In genomic region chr9:88829276-88829675, GRCh38 we compare ENCODE assay signal across 11 cellular contexts.
A peak's percentile ranks its signal among the peaks of the same experiment; 100 is the strongest.
DNase-seq lines count a peak whose midpoint lies in the region; ATAC-seq and TF ChIP-seq lines count a peak whose summit lies in the region.
"Had no signal": no experiment of that assay in that cellular context is flagged by ENCODE, and none has a peak within 500 bp of the region (broad histone marks: within the 10 kb centered on the region; RNA-seq: fewer than 3 reads in every experiment).

No MANE protein-coding gene starts in this region.

- H2AFZ ChIP-seq in mammary epithelial cell (ENCODE audit: low read depth, low read length) = no peak overlapping the region

- H4K20me1 ChIP-seq in mammary epithelial cell (ENCODE audit: insufficient read depth, low read length) = no peaks in the 10 kb centered on the region

- H3K27me3 Mint-ChIP-seq in activated T-cell treated with anti-CD3 and anti-CD28 coated beads, Interleukin-2, amount 50 U/mL, for 72 hours (ENCODE audit: low read depth) = peaks cover 90% of the 10 kb centered on the region

- no peaks in the 10 kb centered on the region for H3K36me3 Mint-ChIP-seq in activated T-cell treated with anti-CD3 and anti-CD28 coated beads, Interleukin-2, amount 50 U/mL, for 72 hours (ENCODE audit: insufficient read depth in 2 of 2)

- intact Hi-C loops in mammary epithelial cell (cut with micrococcal nuclease) (no loop called here), breast epithelium (cut with DNase I; ENCODE audit: low total_unique reads) (no loop called here), ascending aorta (cut with DNase I) (no loop called here)

- H3K4me3 Mint-ChIP-seq in activated T-cell treated with anti-CD3 and anti-CD28 coated beads, Interleukin-2, amount 50 U/mL, for 72 hours = no peak overlapping the region
- H3K4me3 Mint-ChIP-seq: H9 had no signal

- H3K4me1 ChIP-seq in mammary epithelial cell (ENCODE audit: insufficient read depth, low read length) (peaks cover 9% of the 10 kb centered on the region), breast epithelium (no peaks in the 10 kb centered on the region), ascending aorta (peaks cover 0 to 4% of the 10 kb centered on the region in 2 donors)

- DNase-seq in mammary epithelial cell (peak; percentile 61), breast epithelium (ENCODE audit: low spot score in 2 of 2) (no peak), ascending aorta (ENCODE audit: low spot score in 2 of 2) (no peak), NCI-H146 treated with DMSO at 0.1 percent for 48 hours (lab: John Stamatoyannopoulos, UW; ENCODE audit: unreplicated experiment) (no peak), GDM1 (lab: John Stamatoyannopoulos, UW) (no peak)
- peak; percentile 50 to 58 for DNase-seq in activated T-cell treated with anti-CD3 and anti-CD28 coated beads, Interleukin-2, amount 50 U/mL, for 72 hours
- DNase-seq in stimulated activated naive CD8-positive, alpha-beta T cell treated with anti-CD3 and anti-CD28 coated beads, Interleukin-15, Interleukin-2, amounts not matched to agents 100 U/mL and 50 U/mL, for 24 hours = peak; percentile 9
- DNase-seq: H9, NCI-H748 treated with DMSO at 0.1 percent for 48 hours had no signal

- H3K36me3 ChIP-seq in mammary epithelial cell (ENCODE audit: insufficient read depth, low read length) (no peaks in the 10 kb centered on the region), breast epithelium (no peaks in the 10 kb centered on the region), ascending aorta (no peaks in the 10 kb centered on the region)
- H3K36me3 ChIP-seq: BE2C had no signal

- H3K4me1 Mint-ChIP-seq in activated T-cell treated with anti-CD3 and anti-CD28 coated beads, Interleukin-2, amount 50 U/mL, for 72 hours (ENCODE audit: low read depth) = peaks cover 19% of the 10 kb centered on the region

- peak; percentile 77 for ATAC-seq in HG02938 (IDR thresholded peaks at IDR 0.05; ENCODE audit: unreplicated experiment)
- peak; percentile 98 for ATAC-seq in activated T-cell treated with anti-CD3 and anti-CD28 coated beads, Interleukin-2, amount 50 U/mL, for 72 hours (replicated peaks in 1 of 2)
- peak; percentile 90 for ATAC-seq in stimulated activated naive CD8-positive, alpha-beta T cell treated with anti-CD3 and anti-CD28 coated beads, Interleukin-15, Interleukin-2, amounts not matched to agents 100 U/mL and 50 U/mL, for 24 hours

- H3K4me2 ChIP-seq in mammary epithelial cell (ENCODE audit: insufficient read depth, low read depth, low read length) = no peak overlapping the region

- H3K27ac ChIP-seq in mammary epithelial cell (ENCODE audit: insufficient read depth, low read depth, low read length) = no peak overlapping the region
- no peak overlapping the region for H3K27ac ChIP-seq in breast epithelium
- no peak overlapping the region for H3K27ac ChIP-seq in ascending aorta

- dilution Hi-C loops in mammary epithelial cell (cut with HindIII; ENCODE audit: low sequenced_read_pairs) = no loop called here

- BruUV-seq in mammary epithelial cell (replicated peaks; lab: Mats Ljungman, UMichigan) = no TSS peak

- in situ Hi-C loops in mammary epithelial cell (cut with MboI; ENCODE audit: low sequenced_read_pairs in 2 of 2) = no loop called here

- H3K27ac Mint-ChIP-seq in activated T-cell treated with anti-CD3 and anti-CD28 coated beads, Interleukin-2, amount 50 U/mL, for 72 hours = no peak overlapping the region

- CTCF ChIA-PET in mammary epithelial cell (lab: Charles Lee; ENCODE audit: low non-redundant PET) = no interaction called here

- H3K4me3 ChIP-seq in mammary epithelial cell (replicated peaks in 1 of 3; ENCODE audit: insufficient read depth in 1 of 3, low read depth in 2 of 3, low read length in 3 of 3) (no peak overlapping the region), breast epithelium (no peak overlapping the region), ascending aorta (no peak overlapping the region)

- no peak for TF ChIP-seq POLR2A in breast epithelium (IDR thresholded peaks at IDR 0.05)

- H3K27me3 ChIP-seq in mammary epithelial cell (ENCODE audit: insufficient read depth, low read length) (no peaks in the 10 kb centered on the region), breast epithelium (no peaks in the 10 kb centered on the region), ascending aorta (no peaks in the 10 kb centered on the region)
- H3K27me3 ChIP-seq: BE2C had no signal

- 86% methylated on average over 6 of the region's 6 CpGs for WGBS in mammary epithelial cell (ENCODE audit: low coverage, missing lambda C conversion rate)

- peaks cover 0 to 4% of the 10 kb centered on the region in 2 donors for H3K9me3 Mint-ChIP-seq in activated T-cell treated with anti-CD3 and anti-CD28 coated beads, Interleukin-2, amount 50 U/mL, for 72 hours

- H3K9me3 ChIP-seq in mammary epithelial cell (replicated peaks; ENCODE audit: insufficient read depth, low read length) (peaks cover 5% of the 10 kb centered on the region), breast epithelium (no peaks in the 10 kb centered on the region), ascending aorta (no peaks in the 10 kb centered on the region)
- H3K9me3 ChIP-seq: BE2C had no signal

- no peaks in the 10 kb centered on the region for H3K79me2 ChIP-seq in mammary epithelial cell (ENCODE audit: insufficient read depth, low read length)

- no peak overlapping the region for H3K9ac ChIP-seq in mammary epithelial cell (ENCODE audit: insufficient read depth, low read length)

- TF ChIP-seq CTCF in mammary epithelial cell (conservative IDR thresholded peaks at IDR 0.05 in 1 of 2, IDR thresholded peaks at IDR 0.05 in 1 of 2; ENCODE audit: extremely low read depth in 1 of 2, insufficient read depth in 1 of 2, low read depth in 1 of 2, low read length in 2 of 2) (no peak), breast epithelium (IDR thresholded peaks at IDR 0.05) (no peak), ascending aorta (IDR thresholded peaks at IDR 0.05) (no peak)

Comparison
In these comparisons a context has a peak if more than half of its experiments do, and no peak if none do; other contexts are left out.
1. DNase-seq: peak in mammary epithelial cell (single experiment), activated T-cell treated with anti-CD3 and anti-CD28 coated beads, Interleukin-2, amount 50 U/mL, for 72 hours (2 of 2) and stimulated activated naive CD8-positive, alpha-beta T cell treated with anti-CD3 and anti-CD28 coated beads, Interleukin-15, Interleukin-2, amounts not matched to agents 100 U/mL and 50 U/mL, for 24 hours (single experiment); none in breast epithelium (0 of 2), ascending aorta (0 of 2), NCI-H146 treated with DMSO at 0.1 percent for 48 hours (single experiment) and GDM1 (single experiment).
2. Peak in every context shown above with its lines, with median percentiles within 50 percentile points of each other: ATAC-seq.